In genomic region chr19:18306209-18306902, GRCh38 we compare ENCODE assay signal across 2 cellular contexts.
TF ChIP-seq lines count a peak whose summit lies in the region.

No MANE protein-coding gene starts in this region.

TF ChIP-seq in HEK293, 187 proteins besides CTCF, POLR2A, EP300 and RAD21:
- TF ChIP-seq, protein P1, sequence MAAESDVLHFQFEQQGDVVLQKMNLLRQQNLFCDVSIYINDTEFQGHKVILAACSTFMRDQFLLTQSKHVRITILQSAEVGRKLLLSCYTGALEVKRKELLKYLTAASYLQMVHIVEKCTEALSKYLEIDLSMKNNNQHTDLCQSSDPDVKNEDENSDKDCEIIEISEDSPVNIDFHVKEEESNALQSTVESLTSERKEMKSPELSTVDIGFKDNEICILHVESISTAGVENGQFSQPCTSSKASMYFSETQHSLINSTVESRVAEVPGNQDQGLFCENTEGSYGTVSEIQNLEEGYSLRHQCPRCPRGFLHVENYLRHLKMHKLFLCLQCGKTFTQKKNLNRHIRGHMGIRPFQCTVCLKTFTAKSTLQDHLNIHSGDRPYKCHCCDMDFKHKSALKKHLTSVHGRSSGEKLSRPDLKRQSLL (tag by site-specific recombination; IDR thresholded peaks at IDR 0.05) = 0 out of 2 replicates have a peak, but pooled peaks have one; percentile 20
- TF ChIP-seq, protein P2, sequence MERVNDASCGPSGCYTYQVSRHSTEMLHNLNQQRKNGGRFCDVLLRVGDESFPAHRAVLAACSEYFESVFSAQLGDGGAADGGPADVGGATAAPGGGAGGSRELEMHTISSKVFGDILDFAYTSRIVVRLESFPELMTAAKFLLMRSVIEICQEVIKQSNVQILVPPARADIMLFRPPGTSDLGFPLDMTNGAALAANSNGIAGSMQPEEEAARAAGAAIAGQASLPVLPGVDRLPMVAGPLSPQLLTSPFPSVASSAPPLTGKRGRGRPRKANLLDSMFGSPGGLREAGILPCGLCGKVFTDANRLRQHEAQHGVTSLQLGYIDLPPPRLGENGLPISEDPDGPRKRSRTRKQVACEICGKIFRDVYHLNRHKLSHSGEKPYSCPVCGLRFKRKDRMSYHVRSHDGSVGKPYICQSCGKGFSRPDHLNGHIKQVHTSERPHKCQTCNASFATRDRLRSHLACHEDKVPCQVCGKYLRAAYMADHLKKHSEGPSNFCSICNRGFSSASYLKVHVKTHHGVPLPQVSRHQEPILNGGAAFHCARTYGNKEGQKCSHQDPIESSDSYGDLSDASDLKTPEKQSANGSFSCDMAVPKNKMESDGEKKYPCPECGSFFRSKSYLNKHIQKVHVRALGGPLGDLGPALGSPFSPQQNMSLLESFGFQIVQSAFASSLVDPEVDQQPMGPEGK (tag by site-specific recombination; IDR thresholded peaks at IDR 0.05) = 0 out of 2 replicates have a peak, but pooled peaks have one; percentile 18
- no peak for TF ChIP-seq ZNF341 (tag by site-specific recombination; IDR thresholded peaks at IDR 0.05; ENCODE audit: low read depth)

TF ChIP-seq in GM12878, 131 proteins besides CTCF, POLR2A, EP300 and RAD21:
- TF ChIP-seq SUZ12 (IDR thresholded peaks at IDR 0.05; ENCODE audit: unreplicated experiment) (no peak), FOXM1 (IDR thresholded peaks at IDR 0.05; ENCODE audit: low read depth, low read length) (0 out of 2 replicates have a peak, but pooled peaks have one; percentile 9), RELA (IDR thresholded peaks at IDR 0.05; ENCODE audit: borderline replicate concordance, partially characterized antibody) (no peak)
